ENCODE assay signal across 29 cellular contexts in the genomic region with DNA sequence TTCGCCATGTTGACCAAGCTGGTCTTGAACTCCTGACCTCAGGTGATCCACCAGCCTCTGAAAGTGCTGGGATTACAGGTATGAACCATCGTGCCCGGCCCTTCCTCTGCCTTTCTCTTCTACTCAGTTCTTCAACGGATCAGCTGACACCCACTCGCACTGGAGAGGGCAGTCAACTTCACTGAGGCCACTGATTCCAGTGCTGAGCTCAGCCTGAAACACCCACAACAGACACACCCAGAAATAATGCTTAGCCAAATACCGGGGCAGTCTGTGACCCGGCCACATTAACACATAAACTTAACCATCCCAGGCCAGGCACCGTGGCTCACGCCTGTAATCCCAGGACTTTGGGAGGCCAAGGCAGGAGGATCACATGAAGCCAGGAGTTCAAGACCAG.
"Had no signal": no experiment of that assay in that cellular context is flagged by ENCODE, and none has a peak within 500 bp of the region (broad histone marks: within the 10 kb centered on the region; RNA-seq: fewer than 3 reads in every experiment).

No MANE protein-coding gene starts in this region.

- H3K4me3 Mint-ChIP-seq: activated CD4-positive, alpha-beta T cell treated with anti-CD3 and anti-CD28 coated beads for 36 hours; activated T-helper 17 cell treated with anti-CD3 and anti-CD28 coated beads, Interleukin-2, amount 50 U/mL, for 72 hours; effector memory CD8-positive, alpha-beta T cell; immature natural killer cell; nephron; stimulated activated memory B cell treated with anti-CD40 and anti-IgM and Interleukin-4, amounts not matched to agents 10 μg/mL and 1 μg/mL and 100 μg/mL, for 72 hours had no signal

- H3K36me3 Mint-ChIP-seq: immature natural killer cell; stimulated activated memory B cell treated with anti-CD40 and anti-IgM and Interleukin-4, amounts not matched to agents 10 μg/mL and 1 μg/mL and 100 μg/mL, for 72 hours had no signal

- H3K4me1 ChIP-seq: left lung, lower lobe of right lung, stomach, thyroid gland, upper lobe of left lung, vagina had no signal

- H3K27me3 ChIP-seq: left lung, ovary, stomach, thyroid gland, upper lobe of left lung, vagina had no signal

- H3K9me3 ChIP-seq: lower lobe of right lung, mucosa of descending colon, ovary, thyroid gland, upper lobe of left lung, vagina had no signal

- H3K4me3 ChIP-seq: left lung, lower lobe of right lung, mucosa of descending colon, ovary, stomach, thyroid gland, upper lobe of left lung, vagina had no signal

- H3K27ac Mint-ChIP-seq: activated CD4-positive, alpha-beta T cell treated with anti-CD3 and anti-CD28 coated beads for 36 hours; activated T-helper 17 cell treated with anti-CD3 and anti-CD28 coated beads, Interleukin-2, amount 50 U/mL, for 72 hours; effector memory CD8-positive, alpha-beta T cell; immature natural killer cell; nephron; progenitor cell of endocrine pancreas; stimulated activated memory B cell treated with anti-CD40 and anti-IgM and Interleukin-4, amounts not matched to agents 10 μg/mL and 1 μg/mL and 100 μg/mL, for 72 hours had no signal

- H3K36me3 ChIP-seq: left lung, lower lobe of right lung, ovary, stomach, thyroid gland, upper lobe of left lung, vagina had no signal

- DNase-seq: activated CD4-positive, alpha-beta T cell treated with anti-CD3 and anti-CD28 coated beads for 36 hours; activated CD4-positive, CD25-positive, alpha-beta regulatory T cell; activated gamma-delta T cell treated with Interleukin-2 at 50 U/mL for 16 hours; activated naive CD4-positive, alpha-beta T cell treated with anti-CD3 and anti-CD28 coated beads, Interleukin-2, amount 50 U/mL, for 16 hours; activated T-cell treated with anti-CD3 and anti-CD28 coated beads, Interleukin-2, amount 50 U/mL, for 1 hour; amniotic stem cell; central memory CD4-positive, alpha-beta T cell; effector memory CD8-positive, alpha-beta T cell; hypothalamus; immature natural killer cell; kidney glomerular epithelial cell; left lung; lower lobe of right lung; mesendoderm; mucosa of descending colon; ovary; small intestine; stimulated activated CD4-positive, alpha-beta T cell treated with anti-CD3 and anti-CD28 coated beads, Interleukin-1b, Interleukin-23, amount 100 ng/mL, for 48 hours; stimulated activated CD4-positive, alpha-beta T cell treated with anti-CD3 and anti-CD28 coated beads, Interleukin-4, amount 100 ng/mL, for 4 hours; stimulated activated CD8-positive, alpha-beta memory T cell treated with anti-CD3 and anti-CD28 coated beads, Interleukin-4, amount 100 ng/mL, for 48 hours; stomach; thyroid gland; upper lobe of left lung had no signal

- H3K27ac ChIP-seq: left lung, lower lobe of right lung, ovary, stomach, thyroid gland, upper lobe of left lung, vagina had no signal

- H3K4me1 Mint-ChIP-seq: activated CD4-positive, alpha-beta T cell treated with anti-CD3 and anti-CD28 coated beads for 36 hours; activated T-helper 17 cell treated with anti-CD3 and anti-CD28 coated beads, Interleukin-2, amount 50 U/mL, for 72 hours; immature natural killer cell; stimulated activated memory B cell treated with anti-CD40 and anti-IgM and Interleukin-4, amounts not matched to agents 10 μg/mL and 1 μg/mL and 100 μg/mL, for 72 hours had no signal

- H3K9me3 Mint-ChIP-seq: activated T-helper 17 cell treated with anti-CD3 and anti-CD28 coated beads, Interleukin-2, amount 50 U/mL, for 72 hours; effector memory CD8-positive, alpha-beta T cell; immature natural killer cell had no signal

- ATAC-seq: activated CD4-positive, alpha-beta T cell treated with anti-CD3 and anti-CD28 coated beads for 36 hours; activated T-helper 17 cell treated with anti-CD3 and anti-CD28 coated beads, Interleukin-2, amount 50 U/mL, for 72 hours; effector memory CD8-positive, alpha-beta T cell; left lung; lower lobe of right lung; mucosa of descending colon; sciatic nerve; stimulated activated memory B cell treated with anti-CD40 and anti-IgM and Interleukin-4, amounts not matched to agents 10 μg/mL and 1 μg/mL and 100 μg/mL, for 72 hours had no signal
